1 cellular context compared by ENCODE assay signal in genomic region chr2:86562891-86563649, GRCh38.
TF ChIP-seq lines count a peak whose summit lies in the region.

TSS of gene CHMP3 (minus strand) at chr2:86563443. CDS start at chr2:86563348, 95 bp downstream.

TF ChIP-seq in K562, 482 proteins besides CTCF, POLR2A, EP300 and RAD21 (continued from another document and continues in another):
- TF ChIP-seq ARID4B (CRISPR knock-in tag; IDR thresholded peaks at IDR 0.05) (no peak), ZBTB7A (IDR thresholded peaks at IDR 0.05; ENCODE audit: borderline replicate concordance, control insufficient read depth, low read depth, low read length) (peak; percentile 69; the same call in 1 of the 2 replicates), ZNF398 (CRISPR knock-in tag; IDR thresholded peaks at IDR 0.05) (no peak), ILF3 (IDR thresholded peaks at IDR 0.05; ENCODE audit: borderline replicate concordance) (no peak; the same call in 1 of the 2 replicates), STAT5A (IDR thresholded peaks at IDR 0.05; ENCODE audit: borderline replicate concordance, low read length) (no peak), SIX5 (IDR thresholded peaks at IDR 0.05; ENCODE audit: borderline replicate concordance in 1 of 2, insufficient read depth in 1 of 2, low read depth in 1 of 2, low read length in 2 of 2) (no peak; a peak in 1 of 4 replicates), CREBBP (IDR thresholded peaks at IDR 0.05; ENCODE audit: low read depth, low read length) (no peak), GTF2A2 (tag; IDR thresholded peaks at IDR 0.05) (no peak), ZNF408 (CRISPR knock-in tag; IDR thresholded peaks at IDR 0.05; ENCODE audit: low read depth) (no peak), JUN (IDR thresholded peaks at IDR 0.05; ENCODE audit: borderline replicate concordance, low read depth, low read length) (peak; percentile 98), JUN (CRISPR knock-in tag; IDR thresholded peaks at IDR 0.05; ENCODE audit: borderline replicate concordance) (no peak), ZNF444 (CRISPR knock-in tag; IDR thresholded peaks at IDR 0.05) (no peak), BCLAF1 (IDR thresholded peaks at IDR 0.05; ENCODE audit: borderline replicate concordance in 1 of 2, control insufficient read depth in 1 of 2, low read depth in 2 of 2, low read length in 1 of 2) (peak in 1 of 2 experiments; percentile 92; a peak in 2 of 4 replicates), ZNF445 (CRISPR knock-in tag; IDR thresholded peaks at IDR 0.05; ENCODE audit: low read depth) (peak; percentile 63; the same call in 1 of the 2 replicates), TBL1XR1 (IDR thresholded peaks at IDR 0.05; ENCODE audit: low read length in 2 of 2) (peak in 1 of 2 experiments; percentile 47; a peak in 2 of 4 replicates), TARDBP (IDR thresholded peaks at IDR 0.05) (no peak), XRCC4 (IDR thresholded peaks at IDR 0.05; ENCODE audit: extremely low read depth, insufficient read depth, insufficient read length) (no peak), MAX (CRISPR knock-in tag; IDR thresholded peaks at IDR 0.05) (peak; percentile 84), POU5F1 (IDR thresholded peaks at IDR 0.05; ENCODE audit: borderline replicate concordance, low read depth, low read length, partially characterized antibody) (no peak), POLR2G (IDR thresholded peaks at IDR 0.05; ENCODE audit: low read depth, low read length) (peak; percentile 89), CLOCK (CRISPR knock-in tag; IDR thresholded peaks at IDR 0.05; ENCODE audit: borderline replicate concordance) (no peak), UBTF (IDR thresholded peaks at IDR 0.05; ENCODE audit: borderline replicate concordance in 1 of 2, low read depth in 2 of 2, low read length in 2 of 2) (no peak), SNIP1 (IDR thresholded peaks at IDR 0.05; ENCODE audit: low read depth) (no peak), ZNF511 (CRISPR knock-in tag; IDR thresholded peaks at IDR 0.05) (peak; percentile 65; the same call in 1 of the 2 replicates), MEIS2 (IDR thresholded peaks at IDR 0.05; ENCODE audit: partially characterized antibody) (peak; percentile 92), TGIF2 (CRISPR knock-in tag; IDR thresholded peaks at IDR 0.05) (no peak), ZKSCAN8 (CRISPR knock-in tag; IDR thresholded peaks at IDR 0.05) (no peak), ZNF280B (CRISPR knock-in tag; IDR thresholded peaks at IDR 0.05) (no peak), PHF21A (IDR thresholded peaks at IDR 0.05; ENCODE audit: borderline replicate concordance, low read depth) (no peak), DEAF1 (CRISPR knock-in tag; IDR thresholded peaks at IDR 0.05) (no peak), MNT (conservative IDR thresholded peaks at IDR 0.05) (peak; percentile 77 to 80; a peak in 3 of 4 replicates), ZNF551 (CRISPR knock-in tag; IDR thresholded peaks at IDR 0.05) (no peak), SOX6 (IDR thresholded peaks at IDR 0.05) (no peak), ZNF449 (CRISPR knock-in tag; IDR thresholded peaks at IDR 0.05) (0 out of 2 replicates have a peak, but pooled peaks have one; percentile 54)
